ENCODE assay signal across 33 cellular contexts in genomic region chr17:5700791-5701190, GRCh38.
"Had no signal": no experiment of that assay in that cellular context is flagged by ENCODE, and none has a peak within 500 bp of the region (broad histone marks: within the 10 kb centered on the region; RNA-seq: fewer than 3 reads in every experiment).

No MANE protein-coding gene starts in this region.

- H3K4me1 Mint-ChIP-seq: activated CD4-positive, alpha-beta memory T cell treated with anti-CD3 and anti-CD28 coated beads, Interleukin-2, amount 10 ng/mL, durations not matched to agents 7 days and 5 days; activated CD4-positive, alpha-beta T cell treated with anti-CD3 and anti-CD28 coated beads, Interleukin-2, amount 10 ng/mL, durations not matched to agents 7 days and 5 days; activated naive CD4-positive, alpha-beta T cell treated with anti-CD3 and anti-CD28 coated beads, Interleukin-2, amount 10 ng/mL, durations not matched to agents 7 days and 5 days; activated naive CD8-positive, alpha-beta T cell treated with anti-CD3 and anti-CD28 coated beads, Interleukin-2, amount 10 ng/mL, durations not matched to agents 7 days and 5 days; stimulated activated naive B cell treated with anti-CD40 and anti-IgM and Interleukin-4, amounts not matched to agents 10 μg/mL and 1 μg/mL and 100 μg/mL, for 72 hours; T-helper 17 cell had no signal

- ATAC-seq: effector memory CD8-positive, alpha-beta T cell; gastroesophageal sphincter; stimulated activated naive B cell treated with anti-CD40 and anti-IgM and Interleukin-4, amounts not matched to agents 10 μg/mL and 1 μg/mL and 100 μg/mL, for 72 hours; T-helper 17 cell; upper lobe of right lung had no signal

- DNase-seq: activated CD4-positive, alpha-beta memory T cell treated with anti-CD3 and anti-CD28 coated beads, Interleukin-2, amount 10 ng/mL, durations not matched to agents 7 days and 5 days; activated CD4-positive, alpha-beta T cell treated with anti-CD3 and anti-CD28 coated beads, Interleukin-2, amount 10 ng/mL, durations not matched to agents 7 days and 5 days; activated CD4-positive, CD25-positive, alpha-beta regulatory T cell treated with anti-CD3 and anti-CD28 coated beads, Interleukin-2, amount 50 U/mL, for 72 hours; activated CD8-positive, alpha-beta memory T cell treated with anti-CD3 and anti-CD28 coated beads, Interleukin-2, amount 50 U/mL, for 48 hours; activated gamma-delta T cell; activated naive CD4-positive, alpha-beta T cell treated with anti-CD3 and anti-CD28 coated beads, Interleukin-2, amount 10 ng/mL, durations not matched to agents 7 days and 5 days; activated naive CD8-positive, alpha-beta T cell treated with anti-CD3 and anti-CD28 coated beads, Interleukin-2, amount 10 ng/mL, durations not matched to agents 7 days and 5 days; activated T-cell treated with anti-CD3 and anti-CD28 coated beads, Interleukin-2, amount 50 U/mL, for 24 hours; cerebellar nuclear complex; colonic mucosa; effector memory CD8-positive, alpha-beta T cell; hippocampal formation; mammary epithelial cell; ovary; sigmoid colon; stimulated activated CD4-positive, alpha-beta T cell treated with anti-CD3 and anti-CD28 coated beads, Interleukin-1b, Interleukin-23, amount 100 ng/mL, for 48 hours; stimulated activated CD4-positive, alpha-beta T cell treated with anti-CD3 and anti-CD28 coated beads, Interleukin-4, amount 100 ng/mL, for 4 hours; stimulated activated CD8-positive, alpha-beta memory T cell treated with anti-CD3 and anti-CD28 coated beads, Interleukin-4, amount 100 ng/mL, for 48 hours; stimulated activated naive B cell treated with anti-CD40 and anti-IgM and Interleukin-4, amounts not matched to agents 10 μg/mL and 1 μg/mL and 100 μg/mL, for 72 hours; stomach; T-helper 17 cell; T1000; thyroid gland; upper lobe of right lung; WERI-Rb-1 had no signal

- H3K27me3 Mint-ChIP-seq: brain had no signal

- H3K4me1 ChIP-seq: ascending aorta, colonic mucosa, gastroesophageal sphincter, sigmoid colon, stomach, thyroid gland, upper lobe of right lung had no signal

- H3K4me3 ChIP-seq: ascending aorta, cardiac muscle cell, colonic mucosa, gastroesophageal sphincter, ovary, sigmoid colon, smooth muscle cell, stomach, thyroid gland, upper lobe of right lung had no signal

- H3K9me3 ChIP-seq: ascending aorta, colonic mucosa, neutrophil, ovary, thyroid gland had no signal

- H3K27ac ChIP-seq: ascending aorta, cardiac muscle cell, colonic mucosa, gastroesophageal sphincter, neutrophil, ovary, sigmoid colon, stomach, thyroid gland, upper lobe of right lung, WERI-Rb-1 had no signal

- H3K9me3 Mint-ChIP-seq: activated CD4-positive, alpha-beta memory T cell treated with anti-CD3 and anti-CD28 coated beads, Interleukin-2, amount 10 ng/mL, durations not matched to agents 7 days and 5 days; activated CD4-positive, alpha-beta T cell treated with anti-CD3 and anti-CD28 coated beads, Interleukin-2, amount 10 ng/mL, durations not matched to agents 7 days and 5 days; activated naive CD4-positive, alpha-beta T cell treated with anti-CD3 and anti-CD28 coated beads, Interleukin-2, amount 10 ng/mL, durations not matched to agents 7 days and 5 days; activated naive CD8-positive, alpha-beta T cell treated with anti-CD3 and anti-CD28 coated beads, Interleukin-2, amount 10 ng/mL, durations not matched to agents 7 days and 5 days; activated T-cell treated with anti-CD3 and anti-CD28 coated beads, Interleukin-2, amount 50 U/mL, for 24 hours had no signal

- H3K27ac Mint-ChIP-seq: activated CD4-positive, alpha-beta memory T cell treated with anti-CD3 and anti-CD28 coated beads, Interleukin-2, amount 10 ng/mL, durations not matched to agents 7 days and 5 days; activated CD4-positive, alpha-beta T cell treated with anti-CD3 and anti-CD28 coated beads, Interleukin-2, amount 10 ng/mL, durations not matched to agents 7 days and 5 days; activated naive CD4-positive, alpha-beta T cell treated with anti-CD3 and anti-CD28 coated beads, Interleukin-2, amount 10 ng/mL, durations not matched to agents 7 days and 5 days; activated naive CD8-positive, alpha-beta T cell treated with anti-CD3 and anti-CD28 coated beads, Interleukin-2, amount 10 ng/mL, durations not matched to agents 7 days and 5 days; activated T-cell treated with anti-CD3 and anti-CD28 coated beads, Interleukin-2, amount 50 U/mL, for 24 hours; effector memory CD8-positive, alpha-beta T cell; nephron; progenitor cell of endocrine pancreas; stimulated activated naive B cell treated with anti-CD40 and anti-IgM and Interleukin-4, amounts not matched to agents 10 μg/mL and 1 μg/mL and 100 μg/mL, for 72 hours; T-helper 17 cell had no signal

- H3K4me3 Mint-ChIP-seq: activated CD4-positive, alpha-beta memory T cell treated with anti-CD3 and anti-CD28 coated beads, Interleukin-2, amount 10 ng/mL, durations not matched to agents 7 days and 5 days; activated CD4-positive, alpha-beta T cell treated with anti-CD3 and anti-CD28 coated beads, Interleukin-2, amount 10 ng/mL, durations not matched to agents 7 days and 5 days; activated naive CD4-positive, alpha-beta T cell treated with anti-CD3 and anti-CD28 coated beads, Interleukin-2, amount 10 ng/mL, durations not matched to agents 7 days and 5 days; activated naive CD8-positive, alpha-beta T cell treated with anti-CD3 and anti-CD28 coated beads, Interleukin-2, amount 10 ng/mL, durations not matched to agents 7 days and 5 days; activated T-cell treated with anti-CD3 and anti-CD28 coated beads, Interleukin-2, amount 50 U/mL, for 24 hours; brain; effector memory CD8-positive, alpha-beta T cell; nephron; stimulated activated naive B cell treated with anti-CD40 and anti-IgM and Interleukin-4, amounts not matched to agents 10 μg/mL and 1 μg/mL and 100 μg/mL, for 72 hours; T-helper 17 cell had no signal

- H3K36me3 Mint-ChIP-seq: activated naive CD4-positive, alpha-beta T cell treated with anti-CD3 and anti-CD28 coated beads, Interleukin-2, amount 10 ng/mL, durations not matched to agents 7 days and 5 days; activated naive CD8-positive, alpha-beta T cell treated with anti-CD3 and anti-CD28 coated beads, Interleukin-2, amount 10 ng/mL, durations not matched to agents 7 days and 5 days; brain; stimulated activated naive B cell treated with anti-CD40 and anti-IgM and Interleukin-4, amounts not matched to agents 10 μg/mL and 1 μg/mL and 100 μg/mL, for 72 hours had no signal

- H3K36me3 ChIP-seq: ascending aorta, cardiac muscle cell, colonic mucosa, gastroesophageal sphincter, neutrophil, ovary, sigmoid colon, stomach, thyroid gland, upper lobe of right lung, WERI-Rb-1 had no signal

- H3K27me3 ChIP-seq: ascending aorta, cardiac muscle cell, colonic mucosa, ovary, thyroid gland had no signal
